11 cellular contexts compared by ENCODE assay signal in the genomic region with DNA sequence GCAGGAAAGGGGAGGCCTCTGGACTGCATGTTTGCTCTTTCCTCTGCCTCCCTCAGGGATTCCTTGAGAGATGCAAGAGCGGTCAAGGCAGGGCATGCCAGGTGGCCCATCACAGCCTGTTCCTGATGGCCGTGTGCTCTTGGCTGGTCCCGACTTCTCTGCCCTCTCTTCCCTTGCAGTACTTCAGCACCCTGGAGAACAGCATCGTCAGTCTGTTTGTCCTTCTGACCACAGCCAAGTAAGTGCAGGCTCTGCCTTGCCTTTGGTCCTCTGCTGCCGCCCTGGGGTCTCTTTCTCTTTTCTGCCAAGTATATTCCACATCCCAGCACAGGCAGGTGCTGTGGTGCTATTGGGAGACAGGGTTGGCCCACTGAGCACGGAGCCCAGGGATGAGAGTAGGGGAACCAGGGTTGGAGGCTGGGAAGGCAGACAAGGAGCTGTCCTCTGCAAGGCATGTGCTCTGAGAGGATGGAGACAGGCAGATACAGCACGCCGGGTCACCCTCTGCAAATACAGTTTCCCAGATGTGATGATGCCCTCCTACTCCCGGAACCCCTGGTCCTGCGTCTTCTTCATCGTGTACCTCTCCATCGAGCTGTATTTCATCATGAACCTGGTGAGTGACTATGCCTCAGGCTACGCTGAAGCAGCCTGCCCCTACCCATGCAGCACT. TPM values are rescaled to one million over a fixed set of nuclear protein-coding genes. Genes with fewer than 3 reads are reported as not detected.
DNase-seq lines count a peak whose midpoint lies in the region; ATAC-seq, FAIRE-seq and TF ChIP-seq lines count a peak whose summit lies in the region.
"Had no signal": no experiment of that assay in that cellular context is flagged by ENCODE, and none has a peak within 500 bp of the region (broad histone marks: within the 10 kb centered on the region; RNA-seq: fewer than 3 reads in every experiment).

No MANE protein-coding gene starts in this region.

- in situ Hi-C loops in G401 (cut with HindIII; ENCODE audit: low sequenced_read_pairs) = no loop called here

- H3K27me3 ChIP-seq in astrocyte (ENCODE audit: insufficient read depth, low read length) (no peaks in the 10 kb centered on the region), gastroesophageal sphincter (no peaks in the 10 kb centered on the region), stomach (no peaks in the 10 kb centered on the region), prostate gland (replicated peaks; ENCODE audit: insufficient read depth) (no peaks in the 10 kb centered on the region)

- no peaks in the 10 kb centered on the region for H3K9me3 ChIP-seq in astrocyte (ENCODE audit: insufficient read depth, low read depth, low read length)
- no peaks in the 10 kb centered on the region for H3K9me3 ChIP-seq in gastroesophageal sphincter
- no peaks in the 10 kb centered on the region for H3K9me3 ChIP-seq in stomach
- no peaks in the 10 kb centered on the region for H3K9me3 ChIP-seq in prostate gland

- no peaks in the 10 kb centered on the region for H3K36me3 ChIP-seq in astrocyte (ENCODE audit: insufficient read depth, low read length)
- peaks cover 0 to 96% of the 10 kb centered on the region in 2 donors for H3K36me3 ChIP-seq in gastroesophageal sphincter
- H3K36me3 ChIP-seq in stomach = peaks cover 41 to 99% (median 95%) of the 10 kb centered on the region in 4 donors
- H3K36me3 ChIP-seq in prostate gland = peaks cover 4 to 9% of the 10 kb centered on the region in 2 donors

- no peak for ATAC-seq in gastroesophageal sphincter
- no peak for ATAC-seq in HG02798 (IDR thresholded peaks at IDR 0.05; ENCODE audit: poor library complexity, unreplicated experiment)
- ATAC-seq: activated CD4-positive, CD25-positive, alpha-beta regulatory T cell treated with anti-CD3 and anti-CD28 coated beads, Interleukin-2, amount 50 U/mL, for 24 hours had no signal

- TF ChIP-seq POLR2A in gastroesophageal sphincter (IDR thresholded peaks at IDR 0.05) (no peak), stomach (IDR thresholded peaks at IDR 0.05) (no peak), prostate gland (IDR thresholded peaks at IDR 0.05) (no peak)

- H3K4me2 ChIP-seq in astrocyte (ENCODE audit: low read length) = no peak overlapping the region

- H3K4me3 Mint-ChIP-seq in astrocyte (ENCODE audit: unreplicated experiment) = no peak overlapping the region
- H3K4me3 Mint-ChIP-seq: CD4-positive, CD25-positive, alpha-beta regulatory T cell had no signal

- H3K4me1 ChIP-seq in astrocyte (ENCODE audit: insufficient read depth, low read length) = peaks cover 15% of the 10 kb centered on the region
- peaks cover 0 to 30% (median 10%) of the 10 kb centered on the region in 3 donors for H3K4me1 ChIP-seq in gastroesophageal sphincter
- peaks cover 6 to 29% (median 15%) of the 10 kb centered on the region in 4 donors for H3K4me1 ChIP-seq in stomach
- no peaks in the 10 kb centered on the region for H3K4me1 ChIP-seq in prostate gland (replicated peaks)

- 72 to 85% methylated on average over 2 to 6 of the region's 13 CpGs for WGBS in gastroesophageal sphincter (ENCODE audit: low coverage in 1 of 2), 2 donors
- 85 to 95% (median 91%) methylated on average over 6 to 13 of the region's 13 CpGs for WGBS in stomach, 5 donors
- 88% methylated on average over 13 of the region's 13 CpGs for WGBS in prostate gland

- intact Hi-C loops in stomach (cut with DNase I; ENCODE audit: low total_unique reads) = no loop called here
- intact Hi-C loops in prostate gland (cut with DNase I) = no loop called here

- H3K27ac Mint-ChIP-seq in astrocyte (ENCODE audit: unreplicated experiment) = peak overlapping the region; percentile 7
- H3K27ac Mint-ChIP-seq: CD4-positive, CD25-positive, alpha-beta regulatory T cell had no signal

- DNase-seq in G401 (ENCODE audit: low spot score) (peak; percentile 61), astrocyte (ENCODE audit: low read depth) (peak; percentile 10), stomach (no peak), NOMO-1 treated with DMSO at 0.1 percent for 48 hours (lab: John Stamatoyannopoulos, UW; ENCODE audit: unreplicated experiment) (no peak), prostate gland (ENCODE audit: low spot score) (no peak), GM10266 (ENCODE audit: extremely low spot score) (no peak)
- DNase-seq: CD4-positive, CD25-positive, alpha-beta regulatory T cell; OCI-M1 had no signal

- peaks cover 14% of the 10 kb centered on the region for H3K36me3 Mint-ChIP-seq in astrocyte (ENCODE audit: low read depth, unreplicated experiment)

- TF ChIP-seq EP300 in gastroesophageal sphincter (IDR thresholded peaks at IDR 0.05) (no peak), stomach (IDR thresholded peaks at IDR 0.05) (no peak)

- H2AFZ ChIP-seq in astrocyte (ENCODE audit: low read depth, low read length) = no peak overlapping the region

- H3K4me1 Mint-ChIP-seq in astrocyte (ENCODE audit: low read depth, unreplicated experiment) = peaks cover 24% of the 10 kb centered on the region
- H3K4me1 Mint-ChIP-seq: CD4-positive, CD25-positive, alpha-beta regulatory T cell had no signal

- H3K9ac ChIP-seq in astrocyte (ENCODE audit: low read length) = no peak overlapping the region

- no peaks in the 10 kb centered on the region for H3K27me3 Mint-ChIP-seq in astrocyte (ENCODE audit: low read depth, unreplicated experiment)
- H3K27me3 Mint-ChIP-seq: CD4-positive, CD25-positive, alpha-beta regulatory T cell had no signal

- H3K27ac ChIP-seq in astrocyte (ENCODE audit: low read depth, low read length) (no peak overlapping the region), gastroesophageal sphincter (peak overlapping the region in 3 of 4 donors; percentile 45 to 77 (median 72)), stomach (peak overlapping the region in 3 of 5 donors; percentile 54 to 83 (median 79)), prostate gland (no peak overlapping the region)

- TF ChIP-seq CTCF in astrocyte (IDR thresholded peaks at IDR 0.05; ENCODE audit: insufficient read depth, low read depth, low read length) (no peak), gastroesophageal sphincter (IDR thresholded peaks at IDR 0.05) (no peak), stomach (IDR thresholded peaks at IDR 0.05) (no peak), prostate gland (IDR thresholded peaks at IDR 0.05) (no peak), GM10266 (IDR thresholded peaks at IDR 0.05; ENCODE audit: control insufficient read depth, insufficient read depth, low read depth, missing control alignments) (no peak)

- no peaks in the 10 kb centered on the region for H3K79me2 ChIP-seq in astrocyte (ENCODE audit: insufficient read depth, low read length)

- no peaks in the 10 kb centered on the region for H4K20me1 ChIP-seq in astrocyte (ENCODE audit: insufficient read depth, low read length)

- no peak for FAIRE-seq in astrocyte (lab: Jason Lieb, UNC)

- H3K4me3 ChIP-seq in astrocyte (ENCODE audit: insufficient read depth, low read depth, low read length) (no peak overlapping the region), gastroesophageal sphincter (no peak overlapping the region), stomach (no peak overlapping the region), prostate gland (no peak overlapping the region)

- H3K9me3 Mint-ChIP-seq in astrocyte (ENCODE audit: unreplicated experiment) = no peaks in the 10 kb centered on the region
- H3K9me3 Mint-ChIP-seq: CD4-positive, CD25-positive, alpha-beta regulatory T cell had no signal

RNA-seq across cellular contexts. Expression of a gene that starts 51.9 kb away (rescaled TPM):
- total RNA-seq in G401 (2014; rRNA removed; shearing (Covaris generic)) = 6.9 and 14.3 TPM in 2 replicates
- total RNA-seq in astrocyte (27.9 and 33.7 TPM in 2 replicates), gastroesophageal sphincter (10 to 100 TPM; 24.0 to 47.0 (median 37.3) TPM), stomach (10 to 100 TPM; 15.2 to 78.2 (median 48.4) TPM), prostate gland (10 to 100 TPM; 52.6 to 65.3 TPM)
- polyA plus RNA-seq in stomach = 10 to 100 TPM in 1 of 3 donors, 1 to 10 TPM in 2; 5.8 to 24.2 (median 6.3) TPM

Comparison
In these comparisons a context has a peak if more than half of its experiments do, and no peak if none do; other contexts are left out.
1. DNase-seq: peak in G401 (single experiment) and astrocyte (single experiment); none in stomach (single experiment), NOMO-1 treated with DMSO at 0.1 percent for 48 hours (single experiment), prostate gland (single experiment) and GM10266 (single experiment).
2. H3K27ac ChIP-seq: peak in gastroesophageal sphincter (3 of 4) and stomach (3 of 5); none in astrocyte (single experiment) and prostate gland (0 of 2).